In genomic region chrX:10016516-10017132, GRCh38 we compare ENCODE assay signal across 9 cellular contexts. TPM values are rescaled to one million over a fixed set of nuclear protein-coding genes. Genes with fewer than 3 reads are reported as not detected.
DNase-seq lines count a peak whose midpoint lies in the region; ATAC-seq and TF ChIP-seq lines count a peak whose summit lies in the region.
"Had no signal": no experiment of that assay in that cellular context is flagged by ENCODE, and none has a peak within 500 bp of the region (broad histone marks: within the 10 kb centered on the region; RNA-seq: fewer than 3 reads in every experiment).

No MANE protein-coding gene starts in this region.

- H3K36me3 Mint-ChIP-seq in Caco-2 (ENCODE audit: insufficient read depth, unreplicated experiment): peaks cover 36% of the 10 kb centered on the region

- WGBS in esophagus muscularis mucosa: 31% methylated on average over 11 of the region's 11 CpGs
- WGBS in ovary, 3 donors: 29 to 31% (median 31%) methylated on average over 11 of the region's 11 CpGs

- H3K9me3 ChIP-seq in Caco-2 (no peaks in the 10 kb centered on the region), esophagus muscularis mucosa (no peaks in the 10 kb centered on the region), ovary (no peaks in the 10 kb centered on the region)

- TSS peak; percentile 66 for BruUV-seq in Caco-2 (replicated peaks; lab: Mats Ljungman, UMichigan)

- TF ChIP-seq EP300 in esophagus muscularis mucosa (IDR thresholded peaks at IDR 0.05) (no peak), ovary (IDR thresholded peaks at IDR 0.05) (no peak)

- no peaks in the 10 kb centered on the region for H3K27me3 ChIP-seq in Caco-2 (replicated peaks; ENCODE audit: control insufficient read depth, insufficient read depth, low read length)
- no peaks in the 10 kb centered on the region for H3K27me3 ChIP-seq in esophagus muscularis mucosa
- H3K27me3 ChIP-seq in ovary: no peaks in the 10 kb centered on the region

- in situ Hi-C loops in GM13976 (cut with MboI; ENCODE audit: low sequenced_read_pairs, unreplicated experiment): no loop called here

- CTCF ChIA-PET in Caco-2 (lab: Charles Lee): no interaction called here

- H3K4me1 ChIP-seq in Caco-2 (peaks cover 11% of the 10 kb centered on the region), esophagus muscularis mucosa (peaks cover 21 to 53% (median 35%) of the 10 kb centered on the region in 4 donors), ovary (ENCODE audit: insufficient read depth) (no peaks in the 10 kb centered on the region)

- DNase-seq in Caco-2: no peak
- DNase-seq in RPMI7951 (ENCODE audit: low read depth): peak; percentile 24
- no peak for DNase-seq in esophagus muscularis mucosa (ENCODE audit: extremely low spot score)
- DNase-seq in ovary: no peak
- no peak for DNase-seq in NCI-H2081 treated with DMSO at 0.1 percent for 48 hours (lab: John Stamatoyannopoulos, UW)
- DNase-seq in GM13976 (ENCODE audit: low spot score): no peak

- H3K36me3 ChIP-seq in Caco-2 (ENCODE audit: control insufficient read depth, insufficient read depth, low read length) (no peaks in the 10 kb centered on the region), esophagus muscularis mucosa (no peaks in the 10 kb centered on the region), ovary (no peaks in the 10 kb centered on the region)

- peak overlapping the region; percentile 89 for H3K4me3 Mint-ChIP-seq in Caco-2 (ENCODE audit: unreplicated experiment)

- peak overlapping the region; percentile 66 for H3K27ac Mint-ChIP-seq in Caco-2 (ENCODE audit: unreplicated experiment)

- TF ChIP-seq CTCF in Caco-2 (IDR thresholded peaks at IDR 0.05; ENCODE audit: insufficient read depth in 1 of 2, low read depth in 1 of 2, low read length in 1 of 2, severe bottlenecking in 1 of 2, unreplicated experiment in 1 of 2): no peak
- TF ChIP-seq CTCF in esophagus muscularis mucosa (IDR thresholded peaks at IDR 0.05): no peak
- no peak for TF ChIP-seq CTCF in ovary (IDR thresholded peaks at IDR 0.05)
- TF ChIP-seq CTCF in GM13976 (IDR thresholded peaks at IDR 0.05; ENCODE audit: borderline replicate concordance, control extremely low read depth, extremely low read depth, insufficient read depth, missing control alignments): no peak

- peak overlapping the region; percentile 88 to 93 (median 90) for H3K27ac ChIP-seq in esophagus muscularis mucosa (replicated peaks in 1 of 4)
- H3K27ac ChIP-seq in ovary: peak overlapping the region; percentile 66 to 80

- H3K4me3 ChIP-seq in Caco-2 (ENCODE audit: low read depth, low read length): peak overlapping the region; percentile 59
- H3K4me3 ChIP-seq in esophagus muscularis mucosa: peak overlapping the region; percentile 63 to 66 (median 64)
- peak overlapping the region; percentile 55 for H3K4me3 ChIP-seq in ovary

- no peak for TF ChIP-seq POLR2A in esophagus muscularis mucosa (IDR thresholded peaks at IDR 0.05; ENCODE audit: low read depth)
- TF ChIP-seq POLR2A in ovary (IDR thresholded peaks at IDR 0.05): no peak

- no peaks in the 10 kb centered on the region for H3K27me3 Mint-ChIP-seq in Caco-2 (ENCODE audit: insufficient read depth, unreplicated experiment)

- intact Hi-C loops in Caco-2 (cut with micrococcal nuclease; ENCODE audit: unreplicated experiment) (loop anchor here (5.0 kb wide), 1 partner anchor 46 kb away; no protein-coding TSS in a partner anchor), esophagus muscularis mucosa (cut with DNase I) (no loop called here), ovary (cut with DNase I) (loop anchor here in 1 of 4 donors (5.0 kb wide), 1 partner anchor 96 kb away; no protein-coding TSS in a partner anchor)

- POLR2A ChIA-PET in Caco-2 (lab: Charles Lee): no interaction called here

- no peaks in the 10 kb centered on the region for H3K9me3 Mint-ChIP-seq in Caco-2 (ENCODE audit: unreplicated experiment)

- ATAC-seq in HG03139 (IDR thresholded peaks at IDR 0.05; ENCODE audit: unreplicated experiment): no peak
- ATAC-seq in GM21825 (IDR thresholded peaks at IDR 0.05; ENCODE audit: unreplicated experiment): no peak

- peaks cover 17% of the 10 kb centered on the region for H3K4me1 Mint-ChIP-seq in Caco-2 (ENCODE audit: low read depth, unreplicated experiment)

RNA-seq across cellular contexts. Expression of gene CLDN34, which starts 49.5 kb away (rescaled TPM):
- total RNA-seq in Caco-2 (2022) (not detected in 2 replicates), esophagus muscularis mucosa (under 1 TPM in 1 of 4 donors, not detected in 3; 0.66 TPM), ovary (under 1 TPM in 5 of 7 donors, not detected in 2; 0.45 to 0.82 (median 0.57) TPM)
- 0.29 TPM in 1 of 2 replicates, not detected in the other for total RNA-seq in RPMI7951 (2014; rRNA removed; shearing (Covaris generic))
- under 1 TPM in 1 of 2 donors, not detected in 1; 0.12 TPM for polyA plus RNA-seq in ovary
- total RNA-seq: NCI-H460 had no signal
